In genomic region chr2:215264374-215264773, GRCh38 we compare ENCODE assay signal across 26 cellular contexts.
"Had no signal": no experiment of that assay in that cellular context is flagged by ENCODE, and none has a peak within 500 bp of the region (broad histone marks: within the 10 kb centered on the region; RNA-seq: fewer than 3 reads in every experiment).

No MANE protein-coding gene starts in this region.

- H3K27me3 ChIP-seq: stomach, suprapubic skin, testis, thyroid gland, tibial nerve, transverse colon, upper lobe of left lung, upper lobe of right lung, uterus, vagina had no signal

- ATAC-seq: stimulated activated effector memory CD8-positive, alpha-beta T cell treated with anti-CD3 and anti-CD28 coated beads, Interleukin-12 subunit alpha, Interleukin-12 subunit beta, amount 100 ng/mL, for 72 hours; stimulated activated memory B cell treated with anti-CD40 and anti-IgM and Interleukin-4, amounts not matched to agents 10 μg/mL and 1 μg/mL and 100 μg/mL, for 72 hours; stimulated activated naive B cell treated with anti-CD40 and anti-IgM and Interleukin-4, amounts not matched to agents 10 μg/mL and 1 μg/mL and 100 μg/mL, for 72 hours; stimulated activated naive CD8-positive, alpha-beta T cell treated with anti-CD3 and anti-CD28 coated beads, Interleukin-15, amount 100 ng/mL, for 72 hours; stimulated activated naive CD8-positive, alpha-beta T cell treated with anti-CD3 and anti-CD28 coated beads, Interleukin-15, Interleukin-2, amounts not matched to agents 100 U/mL and 50 U/mL, for 24 hours; upper lobe of right lung had no signal

- H3K4me1 ChIP-seq: testis, thyroid gland, upper lobe of right lung, uterus had no signal

- FAIRE-seq: urothelium cell line had no signal

- H3K4me3 ChIP-seq: stomach, suprapubic skin, testis, thoracic aorta, thyroid gland, tibial nerve, transverse colon, upper lobe of left lung, upper lobe of right lung, uterus, vagina had no signal

- DNase-seq: stimulated activated CD4-positive, alpha-beta T cell treated with anti-CD3 and anti-CD28 coated beads, Interleukin-2, amount 100 ng/mL, for 48 hours; stimulated activated CD4-positive, alpha-beta T cell treated with anti-CD3 and anti-CD28 coated beads, Interleukin-4, amount 100 ng/mL, for 1 hour; stimulated activated CD4-positive, alpha-beta T cell treated with anti-CD3 and anti-CD28 coated beads, Interleukin-4, amount 100 ng/mL, for 24 hours; stimulated activated CD4-positive, alpha-beta T cell treated with anti-CD3 and anti-CD28 coated beads, Interleukin-4, amount 100 ng/mL, for 4 hours; stimulated activated CD8-positive, alpha-beta memory T cell treated with anti-CD3 and anti-CD28 coated beads, Interleukin-4, amount 100 ng/mL, for 48 hours; stimulated activated naive B cell treated with anti-CD40 and anti-IgM and Interleukin-4, amounts not matched to agents 10 μg/mL and 1 μg/mL and 100 μg/mL, for 72 hours; stimulated activated naive CD4-positive, alpha-beta T cell; stimulated activated naive CD4-positive, alpha-beta T cell treated with Interleukin-2 at 50 U/mL for 16 hours; stimulated activated naive CD8-positive, alpha-beta T cell treated with anti-CD3 and anti-CD28 coated beads, Interleukin-15, amount 100 ng/mL, for 72 hours; stimulated activated naive CD8-positive, alpha-beta T cell treated with anti-CD3 and anti-CD28 coated beads, Interleukin-15, Interleukin-2, amounts not matched to agents 100 U/mL and 50 U/mL, for 24 hours; stomach; substantia nigra; testis; thyroid gland; transverse colon; trophoblast cell; upper lobe of left lung; upper lobe of right lung; uterus had no signal

- H3K36me3 ChIP-seq: stomach, suprapubic skin, thoracic aorta, thyroid gland, tibial nerve, transverse colon, upper lobe of left lung, upper lobe of right lung, uterus, vagina had no signal

- H3K27ac ChIP-seq: stomach, suprapubic skin, testis, thoracic aorta, thyroid gland, tibial nerve, transverse colon, upper lobe of left lung, upper lobe of right lung, uterus, vagina had no signal

- H3K9me3 ChIP-seq: stomach, suprapubic skin, testis, thoracic aorta, thyroid gland, tibial nerve, transverse colon, upper lobe of left lung, upper lobe of right lung, uterus, vagina had no signal
